In the genomic region with DNA sequence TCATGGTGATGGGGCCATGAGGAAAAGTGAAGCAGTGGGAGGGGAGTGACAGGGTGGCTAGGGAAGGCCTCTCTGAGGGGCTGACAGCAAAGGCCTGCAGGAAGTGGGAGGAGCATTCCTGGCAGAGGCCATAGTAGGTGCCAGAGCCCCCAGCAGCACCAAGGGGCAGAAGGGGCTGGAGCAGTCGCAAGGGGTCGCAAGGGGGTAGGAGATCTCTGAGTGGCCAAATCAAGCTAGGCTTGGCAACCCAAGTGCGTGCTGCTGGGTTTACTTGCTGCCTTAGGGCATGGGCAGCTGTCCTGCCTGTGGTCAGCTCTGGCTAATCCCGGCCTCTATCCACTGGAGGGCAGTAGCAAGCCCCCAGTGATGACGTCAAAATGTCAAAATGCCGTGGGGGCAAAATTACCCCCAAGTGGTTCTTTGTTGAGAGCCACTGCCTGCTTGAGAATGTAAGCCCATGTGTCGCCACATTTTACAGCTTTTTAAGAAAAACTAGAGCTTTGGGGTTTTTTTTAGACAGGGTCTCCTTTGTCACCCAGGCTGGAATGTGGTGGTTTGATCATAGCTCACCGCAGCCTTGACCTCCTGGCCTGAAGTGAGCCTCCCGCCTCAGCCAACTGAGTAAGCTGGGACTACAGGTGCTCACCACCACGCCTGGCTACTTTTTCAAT, we compare ENCODE assay signal across 7 cellular contexts. TPM values are rescaled to one million over a fixed set of nuclear protein-coding genes. Genes with fewer than 3 reads are reported as not detected.
DNase-seq lines count a peak whose midpoint lies in the region; ATAC-seq, FAIRE-seq and TF ChIP-seq lines count a peak whose summit lies in the region.

No MANE protein-coding gene starts in this region.

- peaks cover 79% of the 10 kb centered on the region for H3K36me3 ChIP-seq in K562 (ENCODE audit: control insufficient read depth, insufficient read depth, low read length)
- H3K36me3 ChIP-seq in uterus = no peaks in the 10 kb centered on the region

- peak overlapping the region in 1 of 2 experiments; percentile 92; a peak in 1 of 4 replicates for H3K9ac ChIP-seq in K562 (ENCODE audit: insufficient read depth in 1 of 2, low read depth in 2 of 2, low read length in 2 of 2)

- TF ChIP-seq EP300 in K562 (IDR thresholded peaks at IDR 0.05; ENCODE audit: low read length) = no peak

- TF ChIP-seq POLR2A in K562 (conservative IDR thresholded peaks at IDR 0.05) = peak; percentile 23; the same call in 1 of the 2 replicates
- no peak for TF ChIP-seq POLR2A in uterus (IDR thresholded peaks at IDR 0.05)

- intact Hi-C loops in K562 (cut with micrococcal nuclease) (loop anchor here (5.0 to 10.0 kb wide), 2 partner anchors 116 to 243 kb away; a partner anchor contains a TSS), uterus (cut with DNase I; ENCODE audit: low total_unique reads) (no loop called here)

- no TSS peak for BruUV-seq in K562 (replicated peaks; lab: Mats Ljungman, UMichigan)

- 31% methylated on average over 10 of the region's 10 CpGs for WGBS in K562 (ENCODE audit: insufficient coverage, low coverage, missing lambda C conversion rate)

- H3K4me3 ChIP-seq in K562 (no peak overlapping the region), uterus (no peak overlapping the region)

- H3K27ac ChIP-seq in K562 (ENCODE audit: extremely low read depth, low read depth, low read length) (peak overlapping the region; percentile 95; the same call in 1 of the 3 replicates), uterus (peak overlapping the region; percentile 96 to 99)

- H4K20me1 ChIP-seq in K562 (replicated peaks; ENCODE audit: control insufficient read depth, insufficient read depth, low read length) = peaks cover 6% of the 10 kb centered on the region; the same call in 1 of the 2 replicates

- peak; percentile 43 for ATAC-seq in K562
- peak; percentile 54 for ATAC-seq in left lobe of liver
- no peak for ATAC-seq in GM21825 (IDR thresholded peaks at IDR 0.05; ENCODE audit: unreplicated experiment)

- peak; percentile 89 for DNase-seq in ELR (ENCODE audit: low read depth)
- peak; percentile 89 for DNase-seq in LHCN-M2 (ENCODE audit: low read depth)
- DNase-seq in K562 (ENCODE audit: extremely low read depth in 1 of 4, low spot score in 3 of 4) = peak; percentile 65 to 77 (median 68)
- no peak for DNase-seq in left lobe of liver (ENCODE audit: low spot score)
- DNase-seq in uterus = peak; percentile 59 to 62
- no peak for DNase-seq in NCI-H187 (lab: John Stamatoyannopoulos, UW)

- H3K4me1 ChIP-seq in K562 (replicated peaks in 1 of 2; ENCODE audit: control insufficient read depth in 2 of 2, insufficient read depth in 2 of 2, low read length in 2 of 2) (peaks cover 52 to 63% of the 10 kb centered on the region in 2 experiments), uterus (peaks cover 10 to 40% of the 10 kb centered on the region in 2 donors)

- no peaks in the 10 kb centered on the region; the same call in 1 of the 2 replicates for H3K9me3 ChIP-seq in K562 (replicated peaks; ENCODE audit: control insufficient read depth, insufficient read depth, low read depth, low read length)
- H3K9me3 ChIP-seq in uterus = no peaks in the 10 kb centered on the region

- no peak overlapping the region for H2AFZ ChIP-seq in K562 (ENCODE audit: low read depth, low read length)

- H3K27me3 ChIP-seq in K562 (ENCODE audit: control insufficient read depth in 2 of 2, insufficient read depth in 2 of 2, low read length in 2 of 2) = no peaks in the 10 kb centered on the region
- H3K27me3 ChIP-seq in uterus = no peaks in the 10 kb centered on the region

- POLR2A ChIA-PET in K562 (lab: Yijun Ruan, JAX) = interaction anchor here (0.6 to 1.2 kb wide), 5 partner anchors 11 to 572 kb away, joined by 3 to 7 read pairs (median 4); a partner anchor contains a TSS

- H3K4me2 ChIP-seq in K562 (ENCODE audit: insufficient read depth, low read length) = no peak overlapping the region

- peak; percentile 13 to 61; a peak in 3 of 4 replicates for TF ChIP-seq RAD21 in K562 (CRISPR knock-in tag; conservative IDR thresholded peaks at IDR 0.05 in 1 of 2, IDR thresholded peaks at IDR 0.05 in 1 of 2)

- peaks cover 9% of the 10 kb centered on the region for H3K9me1 ChIP-seq in K562 (ENCODE audit: control insufficient read depth, insufficient read depth, low read length)

- H3K79me2 ChIP-seq in K562 (ENCODE audit: control insufficient read depth, insufficient read depth, low read length) = peaks cover 34% of the 10 kb centered on the region

- FAIRE-seq in K562 (lab: Jason Lieb, UNC) = peak; percentile 88

- TF ChIP-seq CTCF in K562 (IDR thresholded peaks at IDR 0.05 in 2 of 3, conservative IDR thresholded peaks at IDR 0.05 in 1 of 3; ENCODE audit: insufficient read depth in 2 of 3, low read depth in 1 of 3, low read length in 3 of 3) (peak; percentile 78 to 88 (median 79)), uterus (IDR thresholded peaks at IDR 0.05) (peak; percentile 42 to 76 (median 66))

- CTCF ChIA-PET in K562 (lab: Yijun Ruan, JAX; ENCODE audit: low intra/inter-chr PET ratio) = no interaction called here

- in situ Hi-C loops in K562 (cut with MboI) = loop anchor here (25.0 kb wide), 1 partner anchor 241 kb away; no protein-coding TSS in a partner anchor

RNA-seq across cellular contexts. Expression of a gene that starts 11.8 kb away (rescaled TPM):
- 10.2 and 15.3 TPM in 2 replicates for total RNA-seq in LHCN-M2 (2014; rRNA removed)
- 16.8 TPM for polyA plus RNA-seq in LHCN-M2 (2012)
- total RNA-seq in K562 (2011; cell fraction: chromatin; rRNA removed; ENCODE audit: low replicate concordance) = 9.7 and 23.9 TPM in 2 replicates
- 14.2 and 16.3 TPM in 2 replicates for total RNA-seq in K562 (2011; cell fraction: nucleolus; rRNA removed)
- 17.3 and 25.1 TPM in 2 replicates for total RNA-seq in K562 (2011; cell fraction: nucleoplasm; rRNA removed)
- total RNA-seq in K562 (2014; rRNA removed) = 8.0 and 10.8 TPM in 2 replicates
- 2.2 and 3.3 TPM in 2 replicates for total RNA-seq in K562 (2014; rRNA removed; fragmentation: Illumina TruSeq; extraction: Trizol)
- 5.5 and 7.0 TPM in 2 replicates for total RNA-seq in K562 (2015; rRNA removed; fragmentation: Illumina TruSeq; extraction: Trizol)
- total RNA-seq in K562 (2021) = 16.5 and 18.0 TPM in 2 replicates
- 3.6 and 5.0 TPM in 2 replicates for polyA plus RNA-seq in K562 (2011; rRNA removed)
- polyA plus RNA-seq in K562 (2011; cell fraction: cytosol; rRNA removed) = 6.2 and 8.2 TPM in 2 replicates
- polyA plus RNA-seq in K562 (2011; cell fraction: nucleus; rRNA removed) = 4.3 and 6.3 TPM in 2 replicates
- polyA plus RNA-seq in K562 (2012) = 10.0 and 27.9 TPM in 2 replicates
- 9.8 and 13.2 TPM in 2 replicates for polyA plus RNA-seq in K562 (2014; fragmentation: Illumina TruSeq; extraction: Trizol)
- under 1 TPM; 0.60 to 0.79 TPM for polyA plus RNA-seq in K562 (2014; fragmentation: Nextera tagmentation; extraction: Ambion mirVana)
- 8.8 and 11.3 TPM in 2 replicates for polyA plus RNA-seq in K562 (2014; rRNA removed)
- 3.7 and 4.4 TPM in 2 replicates for polyA minus RNA-seq in K562 (2011; rRNA and poly(A)+ RNA removed)
- polyA minus RNA-seq in K562 (2011; cell fraction: cytosol; rRNA and poly(A)+ RNA removed) = 3.2 and 4.2 TPM in 2 replicates
- 6.8 and 8.3 TPM in 2 replicates for polyA minus RNA-seq in K562 (2011; cell fraction: nucleus; rRNA and poly(A)+ RNA removed)
- 9.0 TPM for total RNA-seq in left lobe of liver
- 10 to 100 TPM in 2 of 4 donors, 1 to 10 TPM in 2; 4.4 to 38.0 (median 10.8) TPM for total RNA-seq in uterus

RNA-seq across cellular contexts. Expression of a gene that starts 32.0 kb away (rescaled TPM):
- total RNA-seq in LHCN-M2 (2014; rRNA removed) (11.6 and 11.7 TPM in 2 replicates), K562 (2014; rRNA removed) (18.6 and 25.8 TPM in 2 replicates), K562 (2014; rRNA removed; fragmentation: Illumina TruSeq; extraction: Trizol) (10.4 and 12.3 TPM in 2 replicates), K562 (2015; rRNA removed; fragmentation: Illumina TruSeq; extraction: Trizol) (14.7 and 17.2 TPM in 2 replicates), K562 (2021) (131 and 159 TPM in 2 replicates), left lobe of liver (7.9 TPM), uterus (10 to 100 TPM in 2 of 4 donors, 1 to 10 TPM in 2; 6.7 to 61.7 (median 15.7) TPM)
- polyA plus RNA-seq in LHCN-M2 (2012) = 36.1 TPM
- total RNA-seq in K562 (2011; cell fraction: chromatin; rRNA removed; ENCODE audit: low replicate concordance) = 64.3 and 157 TPM in 2 replicates
- total RNA-seq in K562 (2011; cell fraction: nucleolus; rRNA removed) = 136 and 144 TPM in 2 replicates
- total RNA-seq in K562 (2011; cell fraction: nucleoplasm; rRNA removed) = 124 and 158 TPM in 2 replicates
- polyA plus RNA-seq in K562 (2011; rRNA removed) (11.8 and 13.4 TPM in 2 replicates), K562 (2014; fragmentation: Illumina TruSeq; extraction: Trizol) (45.7 and 64.4 TPM in 2 replicates), K562 (2014; fragmentation: Nextera tagmentation; extraction: Ambion mirVana) (under 1 TPM; 0.24 to 0.77 TPM), K562 (2014; rRNA removed) (35.2 and 37.8 TPM in 2 replicates)
- 15.8 and 29.1 TPM in 2 replicates for polyA plus RNA-seq in K562 (2011; cell fraction: cytosol; rRNA removed)
- polyA plus RNA-seq in K562 (2011; cell fraction: nucleus; rRNA removed) = 32.7 and 67.7 TPM in 2 replicates
- 114 and 117 TPM in 2 replicates for polyA plus RNA-seq in K562 (2012)
- 8.5 and 9.4 TPM in 2 replicates for polyA minus RNA-seq in K562 (2011; rRNA and poly(A)+ RNA removed)
- 77.3 and 101 TPM in 2 replicates for polyA minus RNA-seq in K562 (2011; cell fraction: cytosol; rRNA and poly(A)+ RNA removed)
- 19.0 and 20.9 TPM in 2 replicates for polyA minus RNA-seq in K562 (2011; cell fraction: nucleus; rRNA and poly(A)+ RNA removed)

RNA-seq across cellular contexts. Expression of a gene that starts 42.2 kb away (rescaled TPM):
- total RNA-seq in LHCN-M2 (2014; rRNA removed) (3.7 and 5.3 TPM in 2 replicates), K562 (2014; rRNA removed) (3.5 and 6.7 TPM in 2 replicates), K562 (2014; rRNA removed; fragmentation: Illumina TruSeq; extraction: Trizol) (0.54 and 1.6 TPM in 2 replicates), K562 (2015; rRNA removed; fragmentation: Illumina TruSeq; extraction: Trizol) (5.2 and 5.5 TPM in 2 replicates), K562 (2021) (6.0 and 6.9 TPM in 2 replicates), left lobe of liver (2.1 TPM), uterus (1 to 10 TPM in 2 of 4 donors, under 1 TPM in 1, not detected in 1; 0.29 to 6.2 (median 3.5) TPM)
- 8.8 TPM for polyA plus RNA-seq in LHCN-M2 (2012)
- total RNA-seq in K562 (2011; cell fraction: chromatin; rRNA removed; ENCODE audit: low replicate concordance) = 2.5 and 4.1 TPM in 2 replicates
- total RNA-seq in K562 (2011; cell fraction: nucleolus; rRNA removed) = 2.6 and 4.3 TPM in 2 replicates
- total RNA-seq in K562 (2011; cell fraction: nucleoplasm; rRNA removed) = 2.5 and 2.7 TPM in 2 replicates
- polyA plus RNA-seq in K562 (2011; rRNA removed) (2.8 and 5.8 TPM in 2 replicates), K562 (2014; fragmentation: Illumina TruSeq; extraction: Trizol) (2.2 and 3.4 TPM in 2 replicates), K562 (2014; fragmentation: Nextera tagmentation; extraction: Ambion mirVana) (1 to 10 TPM in 1 of 2 experiments, under 1 TPM in 1; 0.83 to 1.4 TPM), K562 (2014; rRNA removed) (3.4 and 3.5 TPM in 2 replicates)
- polyA plus RNA-seq in K562 (2011; cell fraction: cytosol; rRNA removed) = 5.3 and 10.7 TPM in 2 replicates
- polyA plus RNA-seq in K562 (2011; cell fraction: nucleus; rRNA removed) = 5.0 and 5.1 TPM in 2 replicates
- polyA plus RNA-seq in K562 (2012) = 9.2 and 11.3 TPM in 2 replicates
- 0.69 and 0.84 TPM in 2 replicates for polyA minus RNA-seq in K562 (2011; rRNA and poly(A)+ RNA removed)
- 2.3 and 2.5 TPM in 2 replicates for polyA minus RNA-seq in K562 (2011; cell fraction: cytosol; rRNA and poly(A)+ RNA removed)
- 1.9 and 2.3 TPM in 2 replicates for polyA minus RNA-seq in K562 (2011; cell fraction: nucleus; rRNA and poly(A)+ RNA removed)

RNA-seq across cellular contexts. Expression of a gene that starts 54.6 kb away (rescaled TPM):
- 1.2 and 3.5 TPM in 2 replicates for total RNA-seq in LHCN-M2 (2014; rRNA removed)
- polyA plus RNA-seq in LHCN-M2 (2012) = 1.3 TPM
- total RNA-seq in K562 (2011; cell fraction: chromatin; rRNA removed; ENCODE audit: low replicate concordance) = 24.4 and 50.0 TPM in 2 replicates
- total RNA-seq in K562 (2011; cell fraction: nucleolus; rRNA removed) = 29.5 and 29.9 TPM in 2 replicates
- 34.4 and 41.6 TPM in 2 replicates for total RNA-seq in K562 (2011; cell fraction: nucleoplasm; rRNA removed)
- total RNA-seq in K562 (2014; rRNA removed) = 2.8 and 4.3 TPM in 2 replicates
- total RNA-seq in K562 (2014; rRNA removed; fragmentation: Illumina TruSeq; extraction: Trizol) = 1.5 and 1.6 TPM in 2 replicates
- total RNA-seq in K562 (2015; rRNA removed; fragmentation: Illumina TruSeq; extraction: Trizol) = 1.7 and 1.8 TPM in 2 replicates
- total RNA-seq in K562 (2021) = 2.3 and 2.7 TPM in 2 replicates
- 3.0 and 3.9 TPM in 2 replicates for polyA plus RNA-seq in K562 (2011; rRNA removed)
- polyA plus RNA-seq in K562 (2011; cell fraction: cytosol; rRNA removed) = 2.3 and 3.1 TPM in 2 replicates
- polyA plus RNA-seq in K562 (2011; cell fraction: nucleus; rRNA removed) = 18.6 and 23.2 TPM in 2 replicates
- polyA plus RNA-seq in K562 (2012) = 2.8 and 6.9 TPM in 2 replicates
- 3.0 and 3.1 TPM in 2 replicates for polyA plus RNA-seq in K562 (2014; fragmentation: Illumina TruSeq; extraction: Trizol)
- polyA plus RNA-seq in K562 (2014; fragmentation: Nextera tagmentation; extraction: Ambion mirVana) = 1 to 10 TPM; 1.2 to 1.8 TPM
- polyA plus RNA-seq in K562 (2014; rRNA removed) = 3.1 and 5.2 TPM in 2 replicates
- polyA minus RNA-seq in K562 (2011; rRNA and poly(A)+ RNA removed) = 1.9 and 2.4 TPM in 2 replicates
- polyA minus RNA-seq in K562 (2011; cell fraction: cytosol; rRNA and poly(A)+ RNA removed) = 2.0 and 3.7 TPM in 2 replicates
- 5.4 and 6.3 TPM in 2 replicates for polyA minus RNA-seq in K562 (2011; cell fraction: nucleus; rRNA and poly(A)+ RNA removed)
- total RNA-seq in left lobe of liver = 3.1 TPM
- total RNA-seq in uterus = 10 to 100 TPM in 2 of 4 donors, 1 to 10 TPM in 2; 7.1 to 28.1 (median 10.9) TPM

RNA-seq across cellular contexts. Expression of a gene that starts 57.6 kb away (rescaled TPM):
- total RNA-seq in LHCN-M2 (2014; rRNA removed) (153 and 159 TPM in 2 replicates), K562 (2014; rRNA removed) (85.0 and 99.3 TPM in 2 replicates), K562 (2014; rRNA removed; fragmentation: Illumina TruSeq; extraction: Trizol) (69.9 and 78.2 TPM in 2 replicates), K562 (2015; rRNA removed; fragmentation: Illumina TruSeq; extraction: Trizol) (85.9 and 88.7 TPM in 2 replicates), K562 (2021) (196 and 211 TPM in 2 replicates), left lobe of liver (62.4 TPM), uterus (100 to 1,000 TPM in 2 of 4 donors, 10 to 100 TPM in 2; 49.7 to 219 (median 87.4) TPM)
- 140 TPM for polyA plus RNA-seq in LHCN-M2 (2012)
- total RNA-seq in K562 (2011; cell fraction: chromatin; rRNA removed; ENCODE audit: low replicate concordance) = 232 and 237 TPM in 2 replicates
- total RNA-seq in K562 (2011; cell fraction: nucleolus; rRNA removed) = 95.1 and 105 TPM in 2 replicates
- 117 and 149 TPM in 2 replicates for total RNA-seq in K562 (2011; cell fraction: nucleoplasm; rRNA removed)
- polyA plus RNA-seq in K562 (2011; rRNA removed) (39.2 and 59.3 TPM in 2 replicates), K562 (2014; fragmentation: Illumina TruSeq; extraction: Trizol) (138 and 160 TPM in 2 replicates), K562 (2014; fragmentation: Nextera tagmentation; extraction: Ambion mirVana) (1 to 10 TPM; 7.3 to 9.4 TPM), K562 (2014; rRNA removed) (93.8 and 107 TPM in 2 replicates)
- 36.1 and 60.0 TPM in 2 replicates for polyA plus RNA-seq in K562 (2011; cell fraction: cytosol; rRNA removed)
- 43.7 and 55.9 TPM in 2 replicates for polyA plus RNA-seq in K562 (2011; cell fraction: nucleus; rRNA removed)
- polyA plus RNA-seq in K562 (2012) = 121 and 132 TPM in 2 replicates
- 53.3 and 64.4 TPM in 2 replicates for polyA minus RNA-seq in K562 (2011; rRNA and poly(A)+ RNA removed)
- polyA minus RNA-seq in K562 (2011; cell fraction: cytosol; rRNA and poly(A)+ RNA removed) = 50.4 and 56.1 TPM in 2 replicates
- polyA minus RNA-seq in K562 (2011; cell fraction: nucleus; rRNA and poly(A)+ RNA removed) = 40.3 and 68.6 TPM in 2 replicates

Comparison
In these comparisons a context has a peak if more than half of its experiments do, and no peak if none do; other contexts are left out.
1. DNase-seq: peak in ELR (single experiment), LHCN-M2 (single experiment), K562 (4 of 4) and uterus (2 of 2); none in left lobe of liver (single experiment) and NCI-H187 (0 of 2).